8 cellular contexts compared by ENCODE assay signal in genomic region chr4:156971623-156972369, GRCh38. TPM values are rescaled to one million over a fixed set of nuclear protein-coding genes. Genes with fewer than 3 reads are reported as not detected.
DNase-seq lines count a peak whose midpoint lies in the region; TF ChIP-seq lines count a peak whose summit lies in the region.

Gene PDGFC, minus strand, starts transcription at chr4:156971799. Its CDS starts 896 bp downstream, at chr4:156970903.

- H3K4me3 ChIP-seq in BJ (ENCODE audit: low read depth, low read length): peak within 1 kb of the TSS; percentile 75
- H3K4me3 ChIP-seq in iPS DF 6.9 (ENCODE audit: low read length): peak within 1 kb of the TSS; percentile 77; the same call in 1 of the 2 replicates

- DNase-seq in BJ (ENCODE audit: low read depth) (no peak), H4 (ENCODE audit: low spot score) (no peak), NOMO-1 treated with dmso at 0.1 percent for 144 hours (lab: John Stamatoyannopoulos, UW; ENCODE audit: unreplicated experiment) (peak; percentile 31), T47D (ENCODE audit: low read depth in 1 of 2, low spot score in 1 of 2) (peak; percentile 50 to 74), iPS DF 6.9 (ENCODE audit: low read depth, low spot score) (peak; percentile 29), pulmonary artery endothelial cell (ENCODE audit: low read depth, low spot score) (no peak), COLO829 (ENCODE audit: low spot score) (no peak), KG1 (lab: John Stamatoyannopoulos, UW) (no peak)

- in situ Hi-C loops in T47D (cut with HindIII; ENCODE audit: low pct_unique_long_range_greater_than_20kb, low sequenced_read_pairs): no loop called here

- H3K4me1 ChIP-seq in iPS DF 6.9 (ENCODE audit: control insufficient read depth, insufficient read depth, low read length): no peaks in the 10 kb centered on the region; the same call in 1 of the 2 replicates

- H3K36me3 ChIP-seq in BJ (ENCODE audit: control insufficient read depth, insufficient read depth, low read length) (no peaks in the 10 kb centered on the region), iPS DF 6.9 (ENCODE audit: control insufficient read depth, insufficient read depth, low read length) (no peaks in the 10 kb centered on the region)

- POLR2A ChIA-PET in BJ (lab: Charles Lee): no interaction called here

- H3K27me3 ChIP-seq in BJ (ENCODE audit: control insufficient read depth, insufficient read depth, low read length) (no peaks in the 10 kb centered on the region), iPS DF 6.9 (ENCODE audit: control insufficient read depth, insufficient read depth, low read length) (no peaks in the 10 kb centered on the region; the same call in 1 of the 2 replicates)

- no peak within 1 kb of the TSS for H3K27ac ChIP-seq in iPS DF 6.9 (ENCODE audit: low read length)

- H3K9me3 ChIP-seq in iPS DF 6.9 (ENCODE audit: control insufficient read depth, insufficient read depth, low read length): no peaks in the 10 kb centered on the region

- CTCF ChIA-PET in BJ (lab: Yijun Ruan, JAX): interaction anchor here (0.5 to 5.1 kb wide), 9 partner anchors 26 to 692 kb away, joined by 3 to 47 read pairs (median 4); no protein-coding TSS in a partner anchor

- TF ChIP-seq CTCF in BJ (IDR thresholded peaks at IDR 0.05; ENCODE audit: insufficient read depth, low read depth, low read length): peak; percentile 48

- WGBS in iPS DF 6.9 (ENCODE audit: insufficient coverage, insufficient read length): no CpG with 5 or more reads among the region's 65 CpGs

RNA-seq across cellular contexts. Expression of gene PDGFC, which starts in this region (rescaled TPM):
- 22.4 and 35.5 TPM in 2 replicates for polyA plus RNA-seq in BJ (2011; rRNA removed)
- polyA minus RNA-seq in BJ (2011; rRNA and poly(A)+ RNA removed): 34.0 and 40.9 TPM in 2 replicates
- total RNA-seq in H4 (2014; rRNA removed; shearing (Covaris generic)): 21.7 and 22.5 TPM in 2 replicates
- total RNA-seq in pulmonary artery endothelial cell: 9.8 and 11.7 TPM in 2 replicates

Comparison
In these comparisons a context has a peak if more than half of its experiments do, and no peak if none do; other contexts are left out.
1. DNase-seq: peak in NOMO-1 treated with dmso at 0.1 percent for 144 hours (single experiment), T47D (2 of 2) and iPS DF 6.9 (single experiment); none in BJ (single experiment), H4 (single experiment), pulmonary artery endothelial cell (single experiment), COLO829 (single experiment) and KG1 (single experiment).